ENCODE assay signal across 8 cellular contexts in genomic region chr9:2622361-2623045, GRCh38. TPM values are rescaled to one million over a fixed set of nuclear protein-coding genes. Genes with fewer than 3 reads are reported as not detected.
DNase-seq lines count a peak whose midpoint lies in the region; ATAC-seq and TF ChIP-seq lines count a peak whose summit lies in the region.

No MANE protein-coding gene starts in this region.

- H3K4me1 ChIP-seq in lung (ENCODE audit: control insufficient read depth in 2 of 2, insufficient read depth in 2 of 2, low read length in 2 of 2) (peaks cover 3 to 16% of the 10 kb centered on the region in 2 donors), stomach (peaks cover 6 to 51% (median 28%) of the 10 kb centered on the region in 4 donors)

- peak overlapping the region; percentile 83 for H3K4me3 Mint-ChIP-seq in dendritic cell treated with granulocyte-macrophage colony-stimulating factor and Interleukin-4, amounts not matched to agents 40 ng/mL and 50 ng/mL, for 4 days

- DNase-seq in Ammon's horn (ENCODE audit: low spot score) (peak; percentile 59), lung (ENCODE audit: low spot score) (peak; percentile 32), stomach (peak; percentile 32)
- no peak for DNase-seq in effector CD4-positive, alpha-beta T cell

- WGBS in lung, 2 donors = 0 to 1% methylated on average over 54 to 74 of the region's 74 CpGs
- WGBS in stomach, 5 donors = 0 to 1% (median 0%) methylated on average over 26 to 74 of the region's 74 CpGs

- no peaks in the 10 kb centered on the region for H3K9me2 ChIP-seq in SU-DHL-6 (replicated peaks; ENCODE audit: insufficient read depth, low read length)

- intact Hi-C loops in dendritic cell treated with granulocyte-macrophage colony-stimulating factor and Interleukin-4, amounts not matched to agents 40 ng/mL and 50 ng/mL, for 4 days (cut with micrococcal nuclease) = no loop called here
- intact Hi-C loops in stomach (cut with DNase I; ENCODE audit: low total_unique reads) = no loop called here

- TF ChIP-seq CTCF in SU-DHL-6 (IDR thresholded peaks at IDR 0.05; ENCODE audit: insufficient read depth, low read length, poor library complexity, severe bottlenecking) = no peak
- no peak for TF ChIP-seq CTCF in lung (IDR thresholded peaks at IDR 0.05; ENCODE audit: control extremely low read depth, extremely low read depth)
- TF ChIP-seq CTCF in stomach (IDR thresholded peaks at IDR 0.05) = no peak

- H3K36me3 ChIP-seq in SU-DHL-6 (ENCODE audit: low read length) (no peaks in the 10 kb centered on the region), lung (ENCODE audit: control insufficient read depth in 2 of 2, insufficient read depth in 2 of 2, low read length in 2 of 2) (no peaks in the 10 kb centered on the region), stomach (no peaks in the 10 kb centered on the region)

- H3K9me3 ChIP-seq in SU-DHL-6 (ENCODE audit: insufficient read depth, low read length) = no peaks in the 10 kb centered on the region
- peaks cover 0 to 1% of the 10 kb centered on the region in 2 donors for H3K9me3 ChIP-seq in lung (ENCODE audit: control insufficient read depth in 2 of 2, insufficient read depth in 1 of 2, low read length in 1 of 2)
- H3K9me3 ChIP-seq in stomach = no peaks in the 10 kb centered on the region

- no peaks in the 10 kb centered on the region for H3K27me3 ChIP-seq in SU-DHL-6 (ENCODE audit: low read length)
- no peaks in the 10 kb centered on the region for H3K27me3 ChIP-seq in lung (ENCODE audit: control insufficient read depth, insufficient read depth)
- peaks cover 0 to 40% (median 11%) of the 10 kb centered on the region in 3 donors for H3K27me3 ChIP-seq in stomach

- H4K20me1 ChIP-seq in SU-DHL-6 (ENCODE audit: low read depth, low read length) = no peaks in the 10 kb centered on the region

- peak overlapping the region; percentile 58 for H3K27ac Mint-ChIP-seq in dendritic cell treated with granulocyte-macrophage colony-stimulating factor and Interleukin-4, amounts not matched to agents 40 ng/mL and 50 ng/mL, for 4 days

- TF ChIP-seq EP300 in stomach (IDR thresholded peaks at IDR 0.05) = no peak

- TF ChIP-seq POLR2A in stomach (IDR thresholded peaks at IDR 0.05) = no peak

- no peaks in the 10 kb centered on the region for H3K79me2 ChIP-seq in SU-DHL-6 (ENCODE audit: insufficient read depth, low read length)

- peak overlapping the region; percentile 45 for H3K9ac ChIP-seq in SU-DHL-6 (ENCODE audit: low read length)

- peaks cover 75% of the 10 kb centered on the region for H3K27me3 Mint-ChIP-seq in dendritic cell treated with granulocyte-macrophage colony-stimulating factor and Interleukin-4, amounts not matched to agents 40 ng/mL and 50 ng/mL, for 4 days

- H3K27ac ChIP-seq in SU-DHL-6 (ENCODE audit: low read depth, low read length) = no peak overlapping the region
- peak overlapping the region; percentile 93 to 94 for H3K27ac ChIP-seq in lung (ENCODE audit: low read depth in 1 of 2, low read length in 1 of 2)
- H3K27ac ChIP-seq in stomach = peak overlapping the region; percentile 80 to 91 (median 85)

- H2AFZ ChIP-seq in SU-DHL-6 (ENCODE audit: low read depth, low read length, severe bottlenecking) = no peak overlapping the region

- peaks cover 20% of the 10 kb centered on the region for H3K4me1 Mint-ChIP-seq in dendritic cell treated with granulocyte-macrophage colony-stimulating factor and Interleukin-4, amounts not matched to agents 40 ng/mL and 50 ng/mL, for 4 days (ENCODE audit: low read depth)

- H3F3A ChIP-seq in SU-DHL-6 (ENCODE audit: insufficient read depth) = no peaks in the 10 kb centered on the region

- ATAC-seq in GM18867 (IDR thresholded peaks at IDR 0.05; ENCODE audit: unreplicated experiment) (peak; percentile 50), HG03139 (IDR thresholded peaks at IDR 0.05; ENCODE audit: unreplicated experiment) (peak; percentile 33), lung (ENCODE audit: insufficient read depth, low FRiP score) (peak; percentile 12)

- peak overlapping the region; percentile 36 for H3K4me3 ChIP-seq in SU-DHL-6 (ENCODE audit: insufficient read depth, low read length, poor library complexity, severe bottlenecking)
- H3K4me3 ChIP-seq in lung = peak overlapping the region; percentile 59
- H3K4me3 ChIP-seq in stomach = peak overlapping the region; percentile 78 to 85 (median 84)

- no peaks in the 10 kb centered on the region for H3K36me3 Mint-ChIP-seq in dendritic cell treated with granulocyte-macrophage colony-stimulating factor and Interleukin-4, amounts not matched to agents 40 ng/mL and 50 ng/mL, for 4 days (ENCODE audit: low read depth)

- no peaks in the 10 kb centered on the region for H3K9me3 Mint-ChIP-seq in dendritic cell treated with granulocyte-macrophage colony-stimulating factor and Interleukin-4, amounts not matched to agents 40 ng/mL and 50 ng/mL, for 4 days

- H3K4me2 ChIP-seq in SU-DHL-6 (ENCODE audit: low read depth, low read length, poor library complexity, severe bottlenecking) = peak overlapping the region; percentile 26

RNA-seq across cellular contexts. Expression of gene VLDLR, which starts 0.9 kb away (rescaled TPM):
- total RNA-seq in lung (10 to 100 TPM; 19.4 to 32.3 TPM), stomach (100 to 1,000 TPM in 1 of 5 donors, 10 to 100 TPM in 2, 1 to 10 TPM in 2; 3.2 to 110 (median 21.3) TPM)
- polyA plus RNA-seq in lung (1 to 10 TPM; 5.7 to 9.9 TPM), stomach (1 to 10 TPM; 2.1 to 7.0 (median 2.8) TPM)
